8 cellular contexts compared by ENCODE assay signal in genomic region chr10:47024399-47025252, GRCh38.
DNase-seq lines count a peak whose midpoint lies in the region; ATAC-seq, FAIRE-seq and TF ChIP-seq lines count a peak whose summit lies in the region.

No MANE protein-coding gene starts in this region.

- no peaks in the 10 kb centered on the region for H3K36me3 ChIP-seq in DND-41 (ENCODE audit: insufficient read depth, low read length)
- H3K36me3 ChIP-seq in HAP-1 (replicated peaks), result no peaks in the 10 kb centered on the region
- H3K36me3 ChIP-seq in endothelial cell of umbilical vein (ENCODE audit: control insufficient read depth in 2 of 2, extremely low read depth in 1 of 2, insufficient read depth in 2 of 2, low read length in 2 of 2), result no peaks in the 10 kb centered on the region
- no peaks in the 10 kb centered on the region for H3K36me3 ChIP-seq in mucosa of descending colon (ENCODE audit: low read depth)

- peak; percentile 77 for FAIRE-seq in endothelial cell of umbilical vein (lab: Jason Lieb, UNC)

- H3K9me1 ChIP-seq in endothelial cell of umbilical vein (replicated peaks; ENCODE audit: control insufficient read depth, extremely low read depth, insufficient read depth, low read length), result no peaks in the 10 kb centered on the region

- H3K9me3 ChIP-seq in DND-41 (ENCODE audit: insufficient read depth, low read length, severe bottlenecking) (no peaks in the 10 kb centered on the region), HAP-1 (no peaks in the 10 kb centered on the region), endothelial cell of umbilical vein (replicated peaks; ENCODE audit: control insufficient read depth, insufficient read depth, low read length) (no peaks in the 10 kb centered on the region), mucosa of descending colon (no peaks in the 10 kb centered on the region)

- H2AFZ ChIP-seq in DND-41 (ENCODE audit: low read depth, low read length) (no peak overlapping the region), endothelial cell of umbilical vein (ENCODE audit: low read depth, low read length) (no peak overlapping the region)

- H3K27ac ChIP-seq in DND-41 (ENCODE audit: low read length) (no peak overlapping the region), endothelial cell of umbilical vein (ENCODE audit: insufficient read depth, low read depth, low read length) (no peak overlapping the region)

- no peaks in the 10 kb centered on the region for H3K27me3 Mint-ChIP-seq in activated CD8-positive, alpha-beta memory T cell treated with anti-CD3 and anti-CD28 coated beads, Interleukin-2, amount 10 ng/mL, durations not matched to agents 7 days and 5 days

- H3K79me2 ChIP-seq in DND-41 (ENCODE audit: insufficient read depth, low read length), result no peaks in the 10 kb centered on the region
- no peaks in the 10 kb centered on the region for H3K79me2 ChIP-seq in endothelial cell of umbilical vein (ENCODE audit: control insufficient read depth, insufficient read depth, low read length)

- H3K9me3 Mint-ChIP-seq in activated CD8-positive, alpha-beta memory T cell treated with anti-CD3 and anti-CD28 coated beads, Interleukin-2, amount 10 ng/mL, durations not matched to agents 7 days and 5 days (ENCODE audit: low read depth), result no peaks in the 10 kb centered on the region

- H3K9ac ChIP-seq in DND-41 (ENCODE audit: low read depth, low read length) (no peak overlapping the region), endothelial cell of umbilical vein (replicated peaks; ENCODE audit: extremely low read depth, insufficient read depth, low read length) (no peak overlapping the region)

- no peak overlapping the region for H3K4me3 Mint-ChIP-seq in activated CD8-positive, alpha-beta memory T cell treated with anti-CD3 and anti-CD28 coated beads, Interleukin-2, amount 10 ng/mL, durations not matched to agents 7 days and 5 days

- dilution Hi-C loops in endothelial cell of umbilical vein (cut with MboI; ENCODE audit: extremely low pct_ligation_motif_present, low sequenced_read_pairs), result no loop called here

- no TSS peak for BruUV-seq in endothelial cell of umbilical vein (replicated peaks; lab: Mats Ljungman, UMichigan)

- H3K4me3 ChIP-seq in DND-41 (ENCODE audit: low read depth in 1 of 2, low read length in 2 of 2), result no peak overlapping the region
- H3K4me3 ChIP-seq in HAP-1, result no peak overlapping the region
- H3K4me3 ChIP-seq in endothelial cell of umbilical vein (replicated peaks in 1 of 3; ENCODE audit: insufficient read depth in 1 of 3, low read depth in 1 of 3, low read length in 3 of 3), result no peak overlapping the region
- H3K4me3 ChIP-seq in mucosa of descending colon, result no peak overlapping the region

- no peaks in the 10 kb centered on the region for H3K4me1 ChIP-seq in DND-41 (ENCODE audit: insufficient read depth, low read length)
- H3K4me1 ChIP-seq in HAP-1, result no peaks in the 10 kb centered on the region
- no peaks in the 10 kb centered on the region for H3K4me1 ChIP-seq in endothelial cell of umbilical vein (ENCODE audit: control insufficient read depth, extremely low read depth, insufficient read depth, low read length)
- H3K4me1 ChIP-seq in mucosa of descending colon (ENCODE audit: low read depth), result no peaks in the 10 kb centered on the region

- no peak overlapping the region for H3K27ac Mint-ChIP-seq in activated CD8-positive, alpha-beta memory T cell treated with anti-CD3 and anti-CD28 coated beads, Interleukin-2, amount 10 ng/mL, durations not matched to agents 7 days and 5 days

- H3K27me3 ChIP-seq in DND-41 (ENCODE audit: insufficient read depth, low read length, poor library complexity) (no peaks in the 10 kb centered on the region), HAP-1 (ENCODE audit: low read depth) (no peaks in the 10 kb centered on the region), endothelial cell of umbilical vein (ENCODE audit: control insufficient read depth in 2 of 2, insufficient read depth in 2 of 2, low read length in 2 of 2) (no peaks in the 10 kb centered on the region)

- peaks cover 4% of the 10 kb centered on the region for H3K4me1 Mint-ChIP-seq in activated CD8-positive, alpha-beta memory T cell treated with anti-CD3 and anti-CD28 coated beads, Interleukin-2, amount 10 ng/mL, durations not matched to agents 7 days and 5 days

- TF ChIP-seq CTCF in DND-41 (IDR thresholded peaks at IDR 0.05; ENCODE audit: borderline replicate concordance, extremely low read depth, low read length, poor library complexity, severe bottlenecking), result peak; percentile 94
- TF ChIP-seq CTCF in endothelial cell of umbilical vein (IDR thresholded peaks at IDR 0.05; ENCODE audit: extremely low read depth in 1 of 2, insufficient read depth in 1 of 2, low read depth in 1 of 2, low read length in 2 of 2), result peak; percentile 66 to 87
- TF ChIP-seq CTCF in mucosa of descending colon (IDR thresholded peaks at IDR 0.05), result peak; percentile 71

- intact Hi-C loops in endothelial cell of umbilical vein (cut with micrococcal nuclease), result loop anchor here (1.0 kb wide), 2 partner anchors 288 to 316 kb away; no protein-coding TSS in a partner anchor
- intact Hi-C loops in mucosa of descending colon (cut with DNase I, micrococcal nuclease), result loop anchor here in 1 of 2 donors (10.0 kb wide), 1 partner anchor 290 kb away; no protein-coding TSS in a partner anchor

- POLR2A ChIA-PET in endothelial cell of umbilical vein (lab: Charles Lee), result no interaction called here

- in situ Hi-C loops in HAP-1 (cut with MboI; ENCODE audit: low sequenced_read_pairs), result no loop called here

- no peak for TF ChIP-seq POLR2A in endothelial cell of umbilical vein (IDR thresholded peaks at IDR 0.05; ENCODE audit: low read depth, low read length)

- DNase-seq in DND-41 (peak; percentile 72), HAP-1 (ENCODE audit: low spot score in 2 of 2) (peak; percentile 56 to 77), NCI-H510A treated with DMSO at 0.1 percent for 48 hours (lab: John Stamatoyannopoulos, UW) (peak; percentile 43), endothelial cell of umbilical vein (ENCODE audit: low read depth, low spot score) (peak; percentile 45), mucosa of descending colon (peak in 2 of 3 donors; percentile 79 to 83)
- peak; percentile 74 for DNase-seq in activated CD8-positive, alpha-beta memory T cell treated with anti-CD3 and anti-CD28 coated beads, Interleukin-2, amount 10 ng/mL, durations not matched to agents 7 days and 5 days
- peak; percentile 29 to 39 for DNase-seq in stimulated activated CD8-positive, alpha-beta memory T cell treated with anti-CD3 and anti-CD28 coated beads, Interleukin-7, amount 100 ng/mL, for 4 hours (ENCODE audit: low read depth in 2 of 2)

- H4K20me1 ChIP-seq in DND-41 (ENCODE audit: insufficient read depth, low read length), result peaks cover 9% of the 10 kb centered on the region; the same call in 1 of the 2 replicates
- no peaks in the 10 kb centered on the region for H4K20me1 ChIP-seq in endothelial cell of umbilical vein (replicated peaks; ENCODE audit: control insufficient read depth, extremely low read depth, insufficient read depth, low read length)

- ATAC-seq in DND-41 (ENCODE audit: insufficient read depth, low read depth), result peak; percentile 93
- ATAC-seq in activated CD8-positive, alpha-beta memory T cell treated with anti-CD3 and anti-CD28 coated beads, Interleukin-2, amount 10 ng/mL, durations not matched to agents 7 days and 5 days, result peak; percentile 74
- peak; percentile 82 for ATAC-seq in mucosa of descending colon
- no peak for ATAC-seq in GM19395 (IDR thresholded peaks at IDR 0.05; ENCODE audit: unreplicated experiment)

- H3K36me3 Mint-ChIP-seq in activated CD8-positive, alpha-beta memory T cell treated with anti-CD3 and anti-CD28 coated beads, Interleukin-2, amount 10 ng/mL, durations not matched to agents 7 days and 5 days, result no peaks in the 10 kb centered on the region

- CTCF ChIA-PET in activated CD8-positive, alpha-beta memory T cell treated with anti-CD3 and anti-CD28 coated beads, Interleukin-2, amount 10 ng/mL, durations not matched to agents 7 days and 5 days (lab: Charles Lee), result interaction anchor here (0.5 to 3.1 kb wide), 16 partner anchors 9 to 372 kb away, joined by 3 to 45 read pairs (median 4); no protein-coding TSS in a partner anchor
- CTCF ChIA-PET in endothelial cell of umbilical vein (lab: Charles Lee), result interaction anchor here (0.6 to 3.3 kb wide), 10 partner anchors 8 to 322 kb away, joined by 3 to 47 read pairs (median 4); no protein-coding TSS in a partner anchor

- H3K4me2 ChIP-seq in DND-41 (ENCODE audit: insufficient read depth, low read length) (no peak overlapping the region), endothelial cell of umbilical vein (ENCODE audit: insufficient read depth, low read length) (no peak overlapping the region)

TF ChIP-seq in endothelial cell of umbilical vein, 7 proteins besides CTCF, POLR2A, EP300 and RAD21:
- TF ChIP-seq JUN (IDR thresholded peaks at IDR 0.05; ENCODE audit: borderline replicate concordance, insufficient read depth, insufficient read length, low read depth) (no peak), EZH2 (IDR thresholded peaks at IDR 0.05; ENCODE audit: borderline replicate concordance, low read depth, low read length, severe bottlenecking) (no peak)
- TF ChIP-seq, protein P1, sequence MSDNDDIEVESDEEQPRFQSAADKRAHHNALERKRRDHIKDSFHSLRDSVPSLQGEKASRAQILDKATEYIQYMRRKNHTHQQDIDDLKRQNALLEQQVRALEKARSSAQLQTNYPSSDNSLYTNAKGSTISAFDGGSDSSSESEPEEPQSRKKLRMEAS (IDR thresholded peaks at IDR 0.05; ENCODE audit: insufficient read depth, insufficient read length), result no peak
